Comparison of ENCODE assay signal across 9 cellular contexts in genomic region chr2:187497858-187498463, GRCh38. TPM values are rescaled to one million over a fixed set of nuclear protein-coding genes. Genes with fewer than 3 reads are reported as not detected.
DNase-seq lines count a peak whose midpoint lies in the region; ATAC-seq, FAIRE-seq and TF ChIP-seq lines count a peak whose summit lies in the region.
"Had no signal": no experiment of that assay in that cellular context is flagged by ENCODE, and none has a peak within 500 bp of the region (broad histone marks: within the 10 kb centered on the region; RNA-seq: fewer than 3 reads in every experiment).

No MANE protein-coding gene starts in this region.

- no peaks in the 10 kb centered on the region for H3K27me3 Mint-ChIP-seq in HFFc6 (ENCODE audit: insufficient read depth)

- ATAC-seq in GM12878, result no peak
- ATAC-seq in lung (ENCODE audit: insufficient read depth, low FRiP score), result no peak

- no peak overlapping the region for H2AFZ ChIP-seq in GM12878 (ENCODE audit: control insufficient read depth, low read depth, low read length)

- BruUV-seq in GM12878 (replicated peaks; lab: Mats Ljungman, UMichigan), result no TSS peak

- H3K79me2 ChIP-seq in GM12878 (ENCODE audit: control insufficient read depth, insufficient read depth, low read length), result no peaks in the 10 kb centered on the region

- in situ Hi-C loops in GM12878 (cut with MboI), result no loop called here

- H3K27ac ChIP-seq in GM12878 (ENCODE audit: control insufficient read depth, insufficient read depth) (no peak overlapping the region), lung (ENCODE audit: low read depth in 1 of 2, low read length in 1 of 2) (no peak overlapping the region)

- peaks cover 14% of the 10 kb centered on the region for H3K9me3 Mint-ChIP-seq in HFFc6
- H3K9me3 Mint-ChIP-seq: T-helper 1 cell treated with Interleukin-12 subunit alpha and Interleukin-12 subunit beta and Interleukin-4 antibody, amounts not matched to agents 30 μg/mL and 1 μg/mL, for 36 hours had no signal

- no peaks in the 10 kb centered on the region for H3K27me3 ChIP-seq in GM12878 (replicated peaks in 1 of 2; ENCODE audit: control insufficient read depth in 2 of 2, insufficient read depth in 2 of 2, low read length in 1 of 2)
- no peaks in the 10 kb centered on the region for H3K27me3 ChIP-seq in lung (ENCODE audit: control insufficient read depth, insufficient read depth)

- TF ChIP-seq CTCF in HFFc6 (IDR thresholded peaks at IDR 0.05), result peak; percentile 85
- peak in 2 of 3 experiments; percentile 31 to 42; a peak in 3 of 6 replicates for TF ChIP-seq CTCF in GM12878 (IDR thresholded peaks at IDR 0.05 in 2 of 3, conservative IDR thresholded peaks at IDR 0.05 in 1 of 3; ENCODE audit: control insufficient read depth in 2 of 3, extremely low read depth in 1 of 3, insufficient read depth in 1 of 3, low read depth in 3 of 3, low read length in 3 of 3)
- peak; percentile 6 for TF ChIP-seq CTCF in lung (IDR thresholded peaks at IDR 0.05; ENCODE audit: control extremely low read depth, extremely low read depth)

- DNase-seq in CD1c-positive myeloid dendritic cell (ENCODE audit: extremely low spot score), result peak; percentile 30
- no peak for DNase-seq in HFFc6
- DNase-seq in GM12878 (ENCODE audit: low read depth, low spot score), result no peak
- DNase-seq in lung (ENCODE audit: low spot score), result no peak
- DNase-seq in H4 (ENCODE audit: low spot score), result no peak
- DNase-seq in head of caudate nucleus, result no peak
- DNase-seq in kidney glomerular epithelial cell (lab: John Stamatoyannopoulos, UW), result no peak
- no peak for DNase-seq in activated CD8-positive, alpha-beta memory T cell treated with anti-CD3 and anti-CD28 coated beads for 24 hours

- H4K20me1 ChIP-seq in GM12878 (ENCODE audit: control insufficient read depth, insufficient read depth), result no peaks in the 10 kb centered on the region

- H3K4me1 ChIP-seq in GM12878 (ENCODE audit: control insufficient read depth, insufficient read depth, low read length) (no peaks in the 10 kb centered on the region), lung (ENCODE audit: control insufficient read depth in 2 of 2, insufficient read depth in 2 of 2, low read length in 2 of 2) (peaks cover 0 to 2% of the 10 kb centered on the region in 2 donors)

- SMC1A ChIA-PET in GM12878 (lab: Charles Lee; ENCODE audit: uncharacterized antibody, unreplicated experiment), result interaction anchor here (0.7 to 8.6 kb wide), 6 partner anchors 22 to 345 kb away, joined by 3 to 389 read pairs (median 14); no protein-coding TSS in a partner anchor

- H3K9me3 ChIP-seq in GM12878 (replicated peaks; ENCODE audit: control insufficient read depth, insufficient read depth, low read length) (no peaks in the 10 kb centered on the region; the same call in 2 of the 3 replicates), lung (ENCODE audit: control insufficient read depth in 2 of 2, insufficient read depth in 1 of 2, low read length in 1 of 2) (no peaks in the 10 kb centered on the region)

- H3K9ac ChIP-seq in GM12878 (ENCODE audit: control insufficient read depth, insufficient read depth, low read length), result no peak overlapping the region

- no peak overlapping the region for H3K27ac Mint-ChIP-seq in HFFc6
- H3K27ac Mint-ChIP-seq: T-helper 1 cell treated with Interleukin-12 subunit alpha and Interleukin-12 subunit beta and Interleukin-4 antibody, amounts not matched to agents 30 μg/mL and 1 μg/mL, for 36 hours had no signal

- CTCF ChIA-PET in GM12878 (lab: Yijun Ruan, JAX), result interaction anchor here (1.1 to 6.6 kb wide), 7 partner anchors 21 to 981 kb away, joined by 3 to 562 read pairs (median 18); no protein-coding TSS in a partner anchor

- H3K4me3 ChIP-seq in GM12878, result no peak overlapping the region
- no peak overlapping the region for H3K4me3 ChIP-seq in lung

- H3K36me3 ChIP-seq in GM12878 (ENCODE audit: control insufficient read depth in 2 of 2, insufficient read depth in 2 of 2, low read length in 1 of 2) (no peaks in the 10 kb centered on the region), lung (ENCODE audit: control insufficient read depth in 2 of 2, insufficient read depth in 2 of 2, low read length in 2 of 2) (peaks cover 0 to 7% of the 10 kb centered on the region in 2 donors)

- no peak overlapping the region for H3K4me3 Mint-ChIP-seq in HFFc6
- H3K4me3 Mint-ChIP-seq: T-helper 1 cell treated with Interleukin-12 subunit alpha and Interleukin-12 subunit beta and Interleukin-4 antibody, amounts not matched to agents 30 μg/mL and 1 μg/mL, for 36 hours had no signal

- RAD21 ChIA-PET in GM12878 (lab: Charles Lee; ENCODE audit: unreplicated experiment), result interaction anchor here (2.5 to 6.4 kb wide), 2 partner anchors 82 to 635 kb away, joined by 21 to 297 read pairs; no protein-coding TSS in a partner anchor

- TF ChIP-seq POLR2A in GM12878 (IDR thresholded peaks at IDR 0.05; ENCODE audit: low read depth, low read length), result no peak

- POLR2A ChIA-PET in GM12878 (lab: Charles Lee), result no interaction called here

- 6% methylated on average over 1 of the region's 1 CpG for WGBS in GM12878 (ENCODE audit: insufficient coverage, insufficient replicate concordance, low lambda C conversion rate, missing lambda C conversion rate)
- 30 to 48% methylated on average over 1 of the region's 1 CpG for WGBS in lung, 2 donors

- no peak for TF ChIP-seq RAD21 in GM12878 (IDR thresholded peaks at IDR 0.05; ENCODE audit: insufficient read depth, low read depth, low read length)

- intact Hi-C loops in GM12878 (cut with micrococcal nuclease; ENCODE audit: unreplicated experiment) (no loop called here), head of caudate nucleus (cut with DNase I) (no loop called here)

- peaks cover 21% of the 10 kb centered on the region for H3K4me1 Mint-ChIP-seq in HFFc6 (ENCODE audit: low read depth)

- TF ChIP-seq EP300 in GM12878 (IDR thresholded peaks at IDR 0.05; ENCODE audit: borderline replicate concordance in 1 of 2, control insufficient read depth in 1 of 2, low read depth in 2 of 2, low read length in 2 of 2), result no peak

- H3K4me2 ChIP-seq in GM12878 (ENCODE audit: control insufficient read depth, insufficient read depth), result no peak overlapping the region

- peaks cover 24% of the 10 kb centered on the region for H3K36me3 Mint-ChIP-seq in HFFc6 (ENCODE audit: low read depth)

- no peak for FAIRE-seq in GM12878 (lab: Jason Lieb, UNC)

RNA-seq across cellular contexts. Expression of gene CALCRL, which starts 49.9 kb away (rescaled TPM):
- total RNA-seq in HFFc6 (2021; fragmentation: NEBNext Ultra II Directional; extraction: Animal tissue kit (Norgen Biotek cat#: 25700)), result under 1 TPM; 0.57 to 1.00 (median 0.70) TPM
- 28.6 and 30.0 TPM in 2 replicates for total RNA-seq in GM12878 (2013; cell fraction: nucleolus; rRNA removed)
- total RNA-seq in GM12878 (2014; rRNA removed), result 8.5 and 11.1 TPM in 2 replicates
- 6.9 and 11.1 TPM in 2 replicates for total RNA-seq in GM12878 (2014; rRNA removed; fragmentation: Illumina TruSeq; extraction: Trizol)
- 4.5 and 5.6 TPM in 2 replicates for total RNA-seq in GM12878 (2021)
- 1.0 TPM for polyA plus RNA-seq in GM12878 (2011; ENCODE audit: low read depth)
- 4.5 and 8.0 TPM in 2 replicates for polyA plus RNA-seq in GM12878 (2011; rRNA removed)
- 2.9 and 4.3 TPM in 2 replicates for polyA plus RNA-seq in GM12878 (2011; cell fraction: cytosol; rRNA removed)
- 2.7 and 2.8 TPM in 2 replicates for polyA plus RNA-seq in GM12878 (2011; cell fraction: nucleus; rRNA removed)
- polyA plus RNA-seq in GM12878 (2012), result 0.95 and 1.5 TPM in 2 replicates
- 5.5 and 7.2 TPM in 2 replicates for polyA plus RNA-seq in GM12878 (2014; fragmentation: Illumina TruSeq; extraction: Trizol)
- 1 to 10 TPM; 6.1 to 7.4 TPM for polyA plus RNA-seq in GM12878 (2014; fragmentation: Nextera tagmentation; extraction: Ambion mirVana)
- polyA plus RNA-seq in GM12878 (2014; rRNA removed), result 3.3 and 3.8 TPM in 2 replicates
- 1 to 10 TPM; 2.3 to 3.3 TPM for polyA plus RNA-seq in GM12878 (2016; fragmentation: Nextera tagmentation; extraction: Ambion mirVana)
- polyA minus RNA-seq in GM12878 (2011; rRNA and poly(A)+ RNA removed), result 9.1 TPM in 2 replicates
- polyA minus RNA-seq in GM12878 (2011; cell fraction: cytosol; rRNA and poly(A)+ RNA removed), result 1.6 and 2.8 TPM in 2 replicates
- 6.6 and 10.2 TPM in 2 replicates for polyA minus RNA-seq in GM12878 (2011; cell fraction: nucleus; rRNA and poly(A)+ RNA removed)
- total RNA-seq in lung, result 100 to 1,000 TPM in 1 of 2 donors, 10 to 100 TPM in 1; 70.3 to 425 TPM
- polyA plus RNA-seq in lung, result 10 to 100 TPM; 17.4 to 32.3 TPM
- total RNA-seq in H4 (2014; rRNA removed; shearing (Covaris generic)), result 0.62 and 1.3 TPM in 2 replicates

RNA-seq across cellular contexts. Expression of gene TFPI, which starts 56.3 kb away (rescaled TPM):
- total RNA-seq in HFFc6 (2021; fragmentation: NEBNext Ultra II Directional; extraction: Animal tissue kit (Norgen Biotek cat#: 25700)), result 10 to 100 TPM; 25.4 to 42.4 (median 34.7) TPM
- total RNA-seq in GM12878 (2013; cell fraction: nucleolus; rRNA removed), result 4.2 TPM in 2 replicates
- total RNA-seq in GM12878 (2014; rRNA removed), result 0.17 and 0.60 TPM in 2 replicates
- 0.18 and 0.37 TPM in 2 replicates for total RNA-seq in GM12878 (2014; rRNA removed; fragmentation: Illumina TruSeq; extraction: Trizol)
- total RNA-seq in GM12878 (2021), result 0.29 and 0.41 TPM in 2 replicates
- polyA plus RNA-seq in GM12878 (2011; ENCODE audit: low read depth), result not detected
- polyA plus RNA-seq in GM12878 (2011; rRNA removed), result 0.07 and 0.29 TPM in 2 replicates
- 0.10 TPM in 1 of 2 replicates, not detected in the other for polyA plus RNA-seq in GM12878 (2011; cell fraction: cytosol; rRNA removed)
- 0.03 and 0.04 TPM in 2 replicates for polyA plus RNA-seq in GM12878 (2011; cell fraction: nucleus; rRNA removed)
- 0.15 and 0.23 TPM in 2 replicates for polyA plus RNA-seq in GM12878 (2012)
- polyA plus RNA-seq in GM12878 (2014; fragmentation: Illumina TruSeq; extraction: Trizol), result 0.40 and 2.3 TPM in 2 replicates
- under 1 TPM; 0.42 to 0.53 TPM for polyA plus RNA-seq in GM12878 (2014; fragmentation: Nextera tagmentation; extraction: Ambion mirVana)
- polyA plus RNA-seq in GM12878 (2014; rRNA removed), result 0.04 and 0.59 TPM in 2 replicates
- under 1 TPM; 0.27 to 0.29 TPM for polyA plus RNA-seq in GM12878 (2016; fragmentation: Nextera tagmentation; extraction: Ambion mirVana)
- 0.10 and 0.44 TPM in 2 replicates for polyA minus RNA-seq in GM12878 (2011; rRNA and poly(A)+ RNA removed)
- 1.5 TPM in 1 of 2 replicates, not detected in the other for polyA minus RNA-seq in GM12878 (2011; cell fraction: cytosol; rRNA and poly(A)+ RNA removed)
- polyA minus RNA-seq in GM12878 (2011; cell fraction: nucleus; rRNA and poly(A)+ RNA removed), result 0.10 and 0.24 TPM in 2 replicates
- total RNA-seq in lung, result 100 to 1,000 TPM; 247 to 253 TPM
- 100 to 1,000 TPM; 169 to 227 TPM for polyA plus RNA-seq in lung
- 61.7 and 90.7 TPM in 2 replicates for total RNA-seq in H4 (2014; rRNA removed; shearing (Covaris generic))

Comparison
In these comparisons a context has a peak if more than half of its experiments do, and no peak if none do; other contexts are left out.
1. CTCF ChIP-seq: peak in every context shown above with its lines; median percentile 85 in HFFc6; 36 in GM12878; 6 in lung.
2. RNA of gene TFPI, which starts 56.3 kb away (total RNA-seq): 247 to 253 TPM in lung, 61.7 to 90.7 TPM in H4 and 25.4 to 42.4 TPM in HFFc6; 0.17 to 4.2 TPM in GM12878; every median in the first group is over 4 times any median in the second.